ENCODE assay signal across 9 cellular contexts in genomic region chr1:31763671-31764306, GRCh38. TPM values are rescaled to one million over a fixed set of nuclear protein-coding genes. Genes with fewer than 3 reads are reported as not detected.
A peak's percentile ranks its signal among the peaks of the same experiment; 100 is the strongest.
DNase-seq lines count a peak whose midpoint lies in the region; ATAC-seq and TF ChIP-seq lines count a peak whose summit lies in the region.
"Had no signal": no experiment of that assay in that cellular context is flagged by ENCODE, and none has a peak within 500 bp of the region (broad histone marks: within the 10 kb centered on the region; RNA-seq: fewer than 3 reads in every experiment).

No MANE protein-coding gene starts in this region.

- CTCF ChIA-PET in CD4-positive, alpha-beta memory T cell (lab: Charles Lee; ENCODE audit: partially characterized antibody) = interaction anchor here (1.0 to 4.3 kb wide), 7 partner anchors 10 to 299 kb away, joined by 3 to 57 read pairs (median 4); no protein-coding TSS in a partner anchor

- POLR2A ChIA-PET in CD4-positive, alpha-beta memory T cell (lab: Charles Lee; ENCODE audit: partially characterized antibody) = interaction anchor here (3.5 kb wide), 1 partner anchor 25 kb away, joined by 32 read pairs; no protein-coding TSS in a partner anchor

- no peaks in the 10 kb centered on the region for H3K36me3 Mint-ChIP-seq in CD4-positive, alpha-beta memory T cell
- H3K36me3 Mint-ChIP-seq: activated naive CD4-positive, alpha-beta T cell treated with anti-CD3 and anti-CD28 coated beads, Interleukin-2, amount 50 U/mL, for 72 hours had no signal

- 0 out of 2 replicates have a peak, but pooled peaks cover 4% of the 10 kb centered on the region for H3F3A ChIP-seq in MM.1S (ENCODE audit: insufficient read depth, low read length)

- H3K9me2 ChIP-seq in MM.1S (replicated peaks; ENCODE audit: insufficient read depth, low read length) = no peaks in the 10 kb centered on the region

- H4K20me1 ChIP-seq in MM.1S (ENCODE audit: insufficient read depth, low read length) = no peaks in the 10 kb centered on the region

- no peak for TF ChIP-seq POLR2A in ovary (IDR thresholded peaks at IDR 0.05)

- H3K9ac ChIP-seq in MM.1S (ENCODE audit: low read length) = peak overlapping the region; percentile 33; the same call in 1 of the 2 replicates

- no peak overlapping the region for H3K27ac ChIP-seq in CD4-positive, alpha-beta memory T cell (ENCODE audit: low read depth, low read length)
- no peak overlapping the region for H3K27ac ChIP-seq in MM.1S (ENCODE audit: low read length)
- H3K27ac ChIP-seq in ovary = no peak overlapping the region

- peak overlapping the region; percentile 55 to 88 (median 82) for H3K4me3 Mint-ChIP-seq in CD4-positive, alpha-beta memory T cell

- no peak for ATAC-seq in HG03565 (IDR thresholded peaks at IDR 0.05; ENCODE audit: unreplicated experiment)

- DNase-seq in CD4-positive, alpha-beta memory T cell = peak in 1 of 5 donors; percentile 19
- DNase-seq in MM.1S (peak; percentile 11), choroid plexus epithelial cell (ENCODE audit: low read depth) (no peak), ovary (no peak), kidney tubule cell (ENCODE audit: low spot score) (no peak), retina (no peak)
- DNase-seq in activated CD4-positive, alpha-beta T cell treated with anti-CD3 and anti-CD28 coated beads, Interleukin-2, amount 50 U/mL, for 1 hour = no peak

- H3K27me3 ChIP-seq in CD4-positive, alpha-beta memory T cell (ENCODE audit: insufficient read depth, low read length) = peaks cover 10% of the 10 kb centered on the region
- peaks cover 38% of the 10 kb centered on the region for H3K27me3 ChIP-seq in MM.1S (replicated peaks; ENCODE audit: insufficient read depth, low read length)
- H3K27me3 ChIP-seq in ovary = no peaks in the 10 kb centered on the region

- peaks cover 12 to 44% (median 18%) of the 10 kb centered on the region in 4 donors for H3K4me1 Mint-ChIP-seq in CD4-positive, alpha-beta memory T cell

- no peak for TF ChIP-seq EP300 in ovary (IDR thresholded peaks at IDR 0.05)

- H3K9me3 ChIP-seq in CD4-positive, alpha-beta memory T cell (ENCODE audit: control insufficient read depth in 1 of 2, low read length in 2 of 2) = no peaks in the 10 kb centered on the region
- H3K9me3 ChIP-seq in MM.1S (replicated peaks; ENCODE audit: insufficient read depth, low read length) = no peaks in the 10 kb centered on the region
- no peaks in the 10 kb centered on the region for H3K9me3 ChIP-seq in ovary

- no peaks in the 10 kb centered on the region for H3K9me3 Mint-ChIP-seq in CD4-positive, alpha-beta memory T cell
- H3K9me3 Mint-ChIP-seq: activated naive CD4-positive, alpha-beta T cell treated with anti-CD3 and anti-CD28 coated beads, Interleukin-2, amount 50 U/mL, for 72 hours had no signal

- no peaks in the 10 kb centered on the region for H3K79me2 ChIP-seq in MM.1S (ENCODE audit: low read length)

- WGBS in ovary, 3 donors = 0 to 1% (median 0%) methylated on average over 45 to 78 of the region's 92 CpGs

- peaks cover 38% of the 10 kb centered on the region for H3K4me1 ChIP-seq in CD4-positive, alpha-beta memory T cell (ENCODE audit: insufficient read depth, low read length)
- H3K4me1 ChIP-seq in MM.1S (ENCODE audit: low read length) (0 out of 2 replicates have a peak, but pooled peaks cover 8% of the 10 kb centered on the region), ovary (ENCODE audit: insufficient read depth) (peaks cover 14% of the 10 kb centered on the region)

- H3K36me3 ChIP-seq in CD4-positive, alpha-beta memory T cell (ENCODE audit: insufficient read depth, low read length) = no peaks in the 10 kb centered on the region
- H3K36me3 ChIP-seq in MM.1S (replicated peaks; ENCODE audit: insufficient read depth, low read length) (no peaks in the 10 kb centered on the region), ovary (no peaks in the 10 kb centered on the region)

- TF ChIP-seq CTCF in MM.1S (IDR thresholded peaks at IDR 0.05; ENCODE audit: low read length) (no peak), choroid plexus epithelial cell (conservative IDR thresholded peaks at IDR 0.05; ENCODE audit: low read depth, low read length) (no peak), ovary (IDR thresholded peaks at IDR 0.05) (no peak)

- intact Hi-C loops in CD4-positive, alpha-beta memory T cell (cut with micrococcal nuclease) = loop anchor here (5.0 to 10.0 kb wide), 2 partner anchors 174 to 441 kb away; partner anchors contain the start of genes CCDC28B, DCDC2B, IQCC and PTP4A2
- intact Hi-C loops in ovary (cut with DNase I) = no loop called here

- H3K27ac Mint-ChIP-seq in CD4-positive, alpha-beta memory T cell = peak overlapping the region in 1 of 7 donors; percentile 11
- H3K27ac Mint-ChIP-seq: activated naive CD4-positive, alpha-beta T cell treated with anti-CD3 and anti-CD28 coated beads, Interleukin-2, amount 50 U/mL, for 72 hours had no signal

- H2AFZ ChIP-seq in MM.1S (ENCODE audit: low read length) = peak overlapping the region; percentile 75

- peaks cover 0 to 2% of the 10 kb centered on the region in 2 donors for H3K27me3 Mint-ChIP-seq in CD4-positive, alpha-beta memory T cell

- H3K4me3 ChIP-seq in CD4-positive, alpha-beta memory T cell (ENCODE audit: low read length in 2 of 2) = peak overlapping the region; percentile 51 to 61
- H3K4me3 ChIP-seq in MM.1S (ENCODE audit: low read length) (peak overlapping the region; percentile 66), choroid plexus epithelial cell (ENCODE audit: low read depth, low read length) (peak overlapping the region; percentile 47), ovary (peak overlapping the region; percentile 43)

- H3K4me2 ChIP-seq in MM.1S (ENCODE audit: low read depth, low read length) = peak overlapping the region; percentile 97

RNA-seq across cellular contexts. Expression of gene ADGRB2, which starts 0.4 kb away (rescaled TPM):
- total RNA-seq in CD4-positive, alpha-beta memory T cell = 1 to 10 TPM; 1.5 to 2.0 TPM
- under 1 TPM in 1 of 2 donors, not detected in 1; 0.55 TPM for polyA plus RNA-seq in CD4-positive, alpha-beta memory T cell
- 1 to 10 TPM in 6 of 7 donors, under 1 TPM in 1; 0.48 to 7.2 (median 1.6) TPM for total RNA-seq in ovary
- 1 to 10 TPM in 1 of 2 donors, under 1 TPM in 1; 0.30 to 2.6 TPM for polyA plus RNA-seq in ovary

RNA-seq across cellular contexts. Expression of gene SPOCD1, which starts 52.0 kb away (rescaled TPM):
- under 1 TPM; 0.61 to 0.94 TPM for total RNA-seq in CD4-positive, alpha-beta memory T cell
- not detected for polyA plus RNA-seq in CD4-positive, alpha-beta memory T cell
- 1 to 10 TPM in 2 of 7 donors, under 1 TPM in 4, not detected in 1; 0.15 to 1.7 (median 0.54) TPM for total RNA-seq in ovary
- polyA plus RNA-seq in ovary = under 1 TPM; 0.30 to 0.42 TPM

RNA-seq across cellular contexts. Expression of gene COL16A1, which starts 60.0 kb away (rescaled TPM):
- total RNA-seq in CD4-positive, alpha-beta memory T cell = not detected
- not detected for polyA plus RNA-seq in CD4-positive, alpha-beta memory T cell
- total RNA-seq in ovary = 100 to 1,000 TPM in 5 of 7 donors, 10 to 100 TPM in 2; 64.4 to 237 (median 157) TPM
- 100 to 1,000 TPM in 1 of 2 donors, 10 to 100 TPM in 1; 19.8 to 194 TPM for polyA plus RNA-seq in ovary

Comparison
In these comparisons a context has a peak if more than half of its experiments do, and no peak if none do; other contexts are left out.
1. RNA of gene COL16A1, which starts 60.0 kb away (total RNA-seq): 64.4 to 237 TPM in ovary; not detected in CD4-positive, alpha-beta memory T cell; every median in the first group is over 10 times any median in the second.
2. Peak in every context shown above with its lines, with median percentiles within 50 percentile points of each other: H3K4me3 ChIP-seq.